In the genomic region with DNA sequence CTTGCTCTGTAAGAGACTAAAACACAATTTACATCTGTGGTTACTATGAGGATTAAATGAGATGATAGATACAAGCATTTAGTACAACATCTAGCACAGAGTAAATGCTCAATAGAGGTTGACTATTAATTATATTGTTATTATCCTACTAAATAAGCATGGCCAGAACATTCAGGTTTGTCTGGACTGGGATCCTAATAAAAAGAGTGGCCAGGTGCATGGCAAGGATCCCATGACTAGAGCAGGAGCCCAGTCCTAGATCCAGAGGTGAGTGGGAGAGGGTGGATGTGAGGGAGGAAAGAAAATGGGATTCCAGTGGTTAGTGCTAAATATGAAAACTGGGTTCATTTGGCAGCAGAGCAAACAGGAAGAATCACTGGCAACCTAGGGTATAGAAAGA, we compare ENCODE assay signal across 34 cellular contexts.
"Had no signal": no experiment of that assay in that cellular context is flagged by ENCODE, and none has a peak within 500 bp of the region (broad histone marks: within the 10 kb centered on the region; RNA-seq: fewer than 3 reads in every experiment).

No MANE protein-coding gene starts in this region.

- H3K27ac ChIP-seq: ascending aorta, cardiac muscle cell, Peyer's patch, VCaP had no signal

- DNase-seq: activated B cell treated with CpG ODN at 0.5 μM for 24 hours; activated CD4-positive, alpha-beta T cell treated with anti-CD3 and anti-CD28 coated beads for 48 hours; activated CD4-positive, alpha-beta T cell treated with anti-CD3 and anti-CD28 coated beads, Interleukin-2, amount 50 U/mL, for 4 hours; activated CD4-positive, CD25-positive, alpha-beta regulatory T cell treated with anti-CD3 and anti-CD28 coated beads, Interleukin-2, amount 50 U/mL, for 72 hours; activated CD8-positive, alpha-beta T cell treated with anti-CD3 and anti-CD28 coated beads for 36 hours; activated gamma-delta T cell; activated naive CD4-positive, alpha-beta T cell treated with Interleukin-2 at 50 U/mL for 16 hours; activated naive CD8-positive, alpha-beta T cell treated with anti-CD3 and anti-CD28 coated beads, Interleukin-2, amount 10 ng/mL, durations not matched to agents 7 days and 5 days; activated T-cell treated with anti-CD3 and anti-CD28 coated beads, Interleukin-2, amount 50 U/mL, for 1 hour; activated T-cell treated with anti-CD3 and anti-CD28 coated beads, Interleukin-2, amount 50 U/mL, for 72 hours; amygdala; NCI-H1105; NCI-H1417 treated with DMSO at 0.1 percent for 48 hours; NCI-H187 treated with DMSO at 0.1 percent for 48 hours; NCI-H2081; NCI-H2171 treated with DMSO at 0.1 percent for 48 hours; NCI-H2227 treated with DMSO at 0.1 percent for 48 hours; NCI-H524; NK-92 treated with Interleukin-12 subunit alpha and Interleukin-12 subunit beta, amount 100 ng/mL, for 24 hours; PC-3; Peyer's patch; RPMI8226; SIG-M5; SW 1271; T-helper 1 cell; T-helper 2 cell; T-helper 9 cell had no signal

- H3K36me3 Mint-ChIP-seq: activated naive CD4-positive, alpha-beta T cell treated with anti-CD3 and anti-CD28 coated beads, Interleukin-2, amount 50 U/mL, for 24 hours; activated naive CD8-positive, alpha-beta T cell treated with anti-CD3 and anti-CD28 coated beads, Interleukin-2, amount 10 ng/mL, durations not matched to agents 7 days and 5 days had no signal

- H3K9me3 ChIP-seq: ascending aorta, Peyer's patch had no signal

- H3K4me3 ChIP-seq: ascending aorta, cardiac muscle cell, K562, Peyer's patch had no signal

- H3K27ac Mint-ChIP-seq: activated B cell treated with CpG ODN at 0.5 μM for 24 hours; activated CD8-positive, alpha-beta T cell treated with anti-CD3 and anti-CD28 coated beads for 36 hours; activated naive CD4-positive, alpha-beta T cell treated with anti-CD3 and anti-CD28 coated beads, Interleukin-2, amount 50 U/mL, for 24 hours; activated naive CD8-positive, alpha-beta T cell treated with anti-CD3 and anti-CD28 coated beads, Interleukin-2, amount 10 ng/mL, durations not matched to agents 7 days and 5 days; activated T-cell treated with anti-CD3 and anti-CD28 coated beads, Interleukin-2, amount 50 U/mL, for 72 hours; activated T-helper 2 cell treated with anti-CD3 and anti-CD28 coated beads, Interferon-gamma antibody, Interleukin-2, Interleukin-4, amounts not matched to agents 10 μg/mL and 5 μg/mL and 100 μg/mL, durations not matched to agents 14 hours and 24 hours and 36 hours had no signal

- H3K27me3 Mint-ChIP-seq: activated B cell treated with CpG ODN at 0.5 μM for 24 hours; activated CD8-positive, alpha-beta T cell treated with anti-CD3 and anti-CD28 coated beads for 36 hours; activated naive CD4-positive, alpha-beta T cell treated with anti-CD3 and anti-CD28 coated beads, Interleukin-2, amount 50 U/mL, for 24 hours; activated naive CD8-positive, alpha-beta T cell treated with anti-CD3 and anti-CD28 coated beads, Interleukin-2, amount 10 ng/mL, durations not matched to agents 7 days and 5 days; central memory CD8-positive, alpha-beta T cell had no signal

- H3K36me3 ChIP-seq: ascending aorta, cardiac muscle cell, Peyer's patch had no signal

- H3K4me3 Mint-ChIP-seq: activated B cell treated with CpG ODN at 0.5 μM for 24 hours; activated CD8-positive, alpha-beta T cell treated with anti-CD3 and anti-CD28 coated beads for 36 hours; activated naive CD4-positive, alpha-beta T cell treated with anti-CD3 and anti-CD28 coated beads, Interleukin-2, amount 50 U/mL, for 24 hours; activated naive CD8-positive, alpha-beta T cell treated with anti-CD3 and anti-CD28 coated beads, Interleukin-2, amount 10 ng/mL, durations not matched to agents 7 days and 5 days; activated T-cell treated with anti-CD3 and anti-CD28 coated beads, Interleukin-2, amount 50 U/mL, for 72 hours; central memory CD8-positive, alpha-beta T cell had no signal

- H3K4me1 ChIP-seq: Peyer's patch had no signal

- H3K27me3 ChIP-seq: ascending aorta, cardiac muscle cell, Peyer's patch had no signal

- H3K4me1 Mint-ChIP-seq: activated naive CD4-positive, alpha-beta T cell treated with anti-CD3 and anti-CD28 coated beads, Interleukin-2, amount 50 U/mL, for 24 hours; activated naive CD8-positive, alpha-beta T cell treated with anti-CD3 and anti-CD28 coated beads, Interleukin-2, amount 10 ng/mL, durations not matched to agents 7 days and 5 days; central memory CD8-positive, alpha-beta T cell had no signal

- ATAC-seq: activated CD8-positive, alpha-beta T cell treated with anti-CD3 and anti-CD28 coated beads for 36 hours; activated T-cell treated with anti-CD3 and anti-CD28 coated beads, Interleukin-2, amount 50 U/mL, for 72 hours; K562; PC-3 had no signal

- H3K9me3 Mint-ChIP-seq: activated B cell treated with CpG ODN at 0.5 μM for 24 hours; activated CD8-positive, alpha-beta T cell treated with anti-CD3 and anti-CD28 coated beads for 36 hours; activated naive CD4-positive, alpha-beta T cell treated with anti-CD3 and anti-CD28 coated beads, Interleukin-2, amount 50 U/mL, for 24 hours; activated naive CD8-positive, alpha-beta T cell treated with anti-CD3 and anti-CD28 coated beads, Interleukin-2, amount 10 ng/mL, durations not matched to agents 7 days and 5 days; activated T-cell treated with anti-CD3 and anti-CD28 coated beads, Interleukin-2, amount 50 U/mL, for 72 hours; activated T-helper 2 cell treated with anti-CD3 and anti-CD28 coated beads, Interferon-gamma antibody, Interleukin-2, Interleukin-4, amounts not matched to agents 10 μg/mL and 5 μg/mL and 100 μg/mL, durations not matched to agents 14 hours and 24 hours and 36 hours; central memory CD8-positive, alpha-beta T cell had no signal
